Comparison of ENCODE assay signal across 8 cellular contexts in genomic region chr10:101602767-101603398, GRCh38. TPM values are rescaled to one million over a fixed set of nuclear protein-coding genes. Genes with fewer than 3 reads are reported as not detected.
DNase-seq lines count a peak whose midpoint lies in the region; ATAC-seq and TF ChIP-seq lines count a peak whose summit lies in the region.

No MANE protein-coding gene starts in this region.

- H3K9me3 ChIP-seq in right atrium auricular region: no peaks in the 10 kb centered on the region

- H3K36me3 Mint-ChIP-seq in CD14-positive monocyte: peaks cover 37 to 45% of the 10 kb centered on the region in 2 donors

- no peak overlapping the region for H3K4me3 Mint-ChIP-seq in CD14-positive monocyte

- peaks cover 0 to 1% (median 0%) of the 10 kb centered on the region in 3 donors for H3K27me3 Mint-ChIP-seq in CD14-positive monocyte (ENCODE audit: low read depth in 3 of 3)

- intact Hi-C loops in CD14-positive monocyte (cut with micrococcal nuclease): loop anchor here (5.0 kb wide), 1 partner anchor 179 kb away; the partner anchor contains the start of gene NPM3 (in 2 of the 2)

- no peaks in the 10 kb centered on the region for H3K27me3 ChIP-seq in right atrium auricular region

- H3K4me1 Mint-ChIP-seq in CD14-positive monocyte: no peaks in the 10 kb centered on the region

- peak; percentile 59 for DNase-seq in CD14-positive monocyte (ENCODE audit: low spot score)
- DNase-seq in NCI-H1105 (lab: John Stamatoyannopoulos, UW): peak; percentile 59
- DNase-seq in T-helper 1 cell: peak in 3 of 5 donors; percentile 26 to 71 (median 41)
- DNase-seq in amniotic stem cell (lab: John Stamatoyannopoulos, UW): peak; percentile 10
- peak; percentile 65 for DNase-seq in right atrium auricular region (ENCODE audit: low spot score)
- no peak for DNase-seq in retinal pigment epithelial cell (ENCODE audit: low read depth)

- peaks cover 0 to 1% (median 0%) of the 10 kb centered on the region in 7 donors for H3K9me3 Mint-ChIP-seq in CD14-positive monocyte

- peaks cover 2% of the 10 kb centered on the region for H3K36me3 ChIP-seq in right atrium auricular region

- H3K27ac Mint-ChIP-seq in CD14-positive monocyte: peak overlapping the region in 1 of 7 donors; percentile 70

- ATAC-seq in GM21526 (IDR thresholded peaks at IDR 0.05; ENCODE audit: low FRiP score, unreplicated experiment) (peak; percentile 62), HG03135 (IDR thresholded peaks at IDR 0.05; ENCODE audit: unreplicated experiment) (no peak)

- no peak overlapping the region for H3K4me3 ChIP-seq in right atrium auricular region
- no peak overlapping the region for H3K4me3 ChIP-seq in retinal pigment epithelial cell (ENCODE audit: low read length)

- H3K27ac ChIP-seq in right atrium auricular region: no peak overlapping the region

- no peaks in the 10 kb centered on the region for H3K4me1 ChIP-seq in right atrium auricular region

- TF ChIP-seq CTCF in CD14-positive monocyte (IDR thresholded peaks at IDR 0.05): peak; percentile 92
- TF ChIP-seq CTCF in right atrium auricular region (IDR thresholded peaks at IDR 0.05): peak; percentile 83 to 87
- peak; percentile 92 for TF ChIP-seq CTCF in retinal pigment epithelial cell (conservative IDR thresholded peaks at IDR 0.05; ENCODE audit: low read depth, low read length)

RNA-seq across cellular contexts. Expression of gene DPCD, which starts 14.8 kb away (rescaled TPM):
- polyA plus RNA-seq in CD14-positive monocyte: 10 to 100 TPM in 1 of 2 donors, 1 to 10 TPM in 1; 9.0 to 17.0 TPM
- total RNA-seq in right atrium auricular region: 10 to 100 TPM; 32.0 to 40.3 TPM

RNA-seq across cellular contexts. Expression of gene POLL, which starts 14.8 kb away (rescaled TPM):
- polyA plus RNA-seq in CD14-positive monocyte: 10 to 100 TPM in 1 of 2 donors, 1 to 10 TPM in 1; 9.9 to 10.6 TPM
- total RNA-seq in right atrium auricular region: 10 to 100 TPM; 13.0 to 25.5 TPM
